ENCODE assay signal across 15 cellular contexts in genomic region chr2:5592906-5593305, GRCh38.
DNase-seq lines count a peak whose midpoint lies in the region; ATAC-seq and TF ChIP-seq lines count a peak whose summit lies in the region.
"Had no signal": no experiment of that assay in that cellular context is flagged by ENCODE, and none has a peak within 500 bp of the region (broad histone marks: within the 10 kb centered on the region; RNA-seq: fewer than 3 reads in every experiment).

No MANE protein-coding gene starts in this region.

- H3K27ac Mint-ChIP-seq in osteocyte (ENCODE audit: unreplicated experiment) = peak overlapping the region; percentile 55
- H3K27ac Mint-ChIP-seq: CD4-positive, CD25-positive, alpha-beta regulatory T cell; GM23338; H9 had no signal

- in situ Hi-C loops in astrocyte of the spinal cord (cut with HindIII; ENCODE audit: low sequenced_read_pairs) = no loop called here

- no peaks in the 10 kb centered on the region for H3K9me3 Mint-ChIP-seq in osteocyte (ENCODE audit: unreplicated experiment)
- H3K9me3 Mint-ChIP-seq: H9 had no signal

- no peaks in the 10 kb centered on the region for H3K36me3 Mint-ChIP-seq in osteocyte (ENCODE audit: unreplicated experiment)
- H3K36me3 Mint-ChIP-seq: CD4-positive, CD25-positive, alpha-beta regulatory T cell had no signal

- no peak for ATAC-seq in left cardiac atrium
- ATAC-seq: GM12878, GM23338 had no signal

- no peaks in the 10 kb centered on the region for H3K9me2 ChIP-seq in hepatocyte (replicated peaks; ENCODE audit: insufficient read depth)

- H3K27ac ChIP-seq in AG04450 (ENCODE audit: low read depth, low read length) (no peak overlapping the region), hepatocyte (peak overlapping the region; percentile 23)
- H3K27ac ChIP-seq: 22Rv1; BLaER1 treated with 17β-estradiol and CSF1 and Interleukin-3, amounts not matched to agents 10 nM and 100 nM had no signal

- 51% methylated on average over 3 of the region's 3 CpGs for WGBS in hepatocyte (ENCODE audit: low lambda C conversion rate, missing lambda C conversion rate)

- TF ChIP-seq CTCF in AG04450 (IDR thresholded peaks at IDR 0.05; ENCODE audit: low read depth, low read length) = no peak
- TF ChIP-seq CTCF in astrocyte of the spinal cord (IDR thresholded peaks at IDR 0.05; ENCODE audit: low read depth, low read length) = no peak
- no peak for TF ChIP-seq CTCF in hepatocyte (IDR thresholded peaks at IDR 0.05; ENCODE audit: poor library complexity)
- TF ChIP-seq CTCF in osteocyte (IDR thresholded peaks at IDR 0.05) = no peak

- no peak overlapping the region for H3K4me3 Mint-ChIP-seq in osteocyte (ENCODE audit: unreplicated experiment)
- H3K4me3 Mint-ChIP-seq: CD4-positive, CD25-positive, alpha-beta regulatory T cell; GM23338; H9 had no signal

- intact Hi-C loops in left cardiac atrium (cut with DNase I) = no loop called here

- H3K4me2 ChIP-seq in hepatocyte = no peak overlapping the region
- H3K4me2 ChIP-seq: GM23338 had no signal

- H3K4me1 Mint-ChIP-seq in osteocyte (ENCODE audit: unreplicated experiment) = peaks cover 33% of the 10 kb centered on the region
- H3K4me1 Mint-ChIP-seq: CD4-positive, CD25-positive, alpha-beta regulatory T cell; GM23338; H9 had no signal

- H3K27me3 ChIP-seq in AG04450 (ENCODE audit: control insufficient read depth, insufficient read depth, low read length) = peaks cover 3% of the 10 kb centered on the region
- H3K27me3 ChIP-seq in hepatocyte = no peaks in the 10 kb centered on the region
- H3K27me3 ChIP-seq: BLaER1 treated with 17β-estradiol and CSF1 and Interleukin-3, amounts not matched to agents 10 nM and 100 nM had no signal

- POLR2A ChIA-PET in AG04450 (lab: Yijun Ruan, JAX) = no interaction called here

- no peaks in the 10 kb centered on the region for H3K36me3 ChIP-seq in hepatocyte (replicated peaks; ENCODE audit: insufficient read depth, low read depth)
- H3K36me3 ChIP-seq: BLaER1 treated with 17β-estradiol and CSF1 and Interleukin-3, amounts not matched to agents 10 nM and 100 nM had no signal

- H4K20me1 ChIP-seq in hepatocyte (ENCODE audit: insufficient read depth, poor library complexity, severe bottlenecking) = no peaks in the 10 kb centered on the region
- H4K20me1 ChIP-seq: BLaER1 treated with 17β-estradiol and CSF1 and Interleukin-3, amounts not matched to agents 10 nM and 100 nM had no signal

- peaks cover 31% of the 10 kb centered on the region for H3K4me1 ChIP-seq in hepatocyte (ENCODE audit: insufficient read depth)
- H3K4me1 ChIP-seq: BLaER1 treated with 17β-estradiol and CSF1 and Interleukin-3, amounts not matched to agents 10 nM and 100 nM had no signal

- H3K27me3 Mint-ChIP-seq in osteocyte (ENCODE audit: unreplicated experiment) = peaks cover 3% of the 10 kb centered on the region
- H3K27me3 Mint-ChIP-seq: CD4-positive, CD25-positive, alpha-beta regulatory T cell had no signal

- H3K79me2 ChIP-seq in hepatocyte = no peaks in the 10 kb centered on the region

- H3K9me3 ChIP-seq in AG04450 (ENCODE audit: control insufficient read depth, insufficient read depth, low read length) = peaks cover 1% of the 10 kb centered on the region; the same call in 1 of the 2 replicates
- no peaks in the 10 kb centered on the region for H3K9me3 ChIP-seq in hepatocyte (ENCODE audit: low read depth)
- H3K9me3 ChIP-seq: BLaER1 treated with 17β-estradiol and CSF1 and Interleukin-3, amounts not matched to agents 10 nM and 100 nM had no signal

- CTCF ChIA-PET in AG04450 (lab: Charles Lee) = no interaction called here

- no peak overlapping the region for H2AFZ ChIP-seq in hepatocyte
- H2AFZ ChIP-seq: GM23338 had no signal

- no peak overlapping the region for H3K4me3 ChIP-seq in AG04450 (ENCODE audit: low read depth, low read length)
- no peak overlapping the region for H3K4me3 ChIP-seq in astrocyte of the spinal cord (ENCODE audit: low read depth, low read length)
- no peak overlapping the region for H3K4me3 ChIP-seq in hepatocyte
- H3K4me3 ChIP-seq: BLaER1 treated with 17β-estradiol and CSF1 and Interleukin-3, amounts not matched to agents 10 nM and 100 nM; GM12878; GM23338 had no signal

- peak; percentile 6 for DNase-seq in AG04450 (ENCODE audit: low read depth, low spot score)
- DNase-seq in astrocyte of the spinal cord (ENCODE audit: low read depth, low spot score) = peak; percentile 36
- DNase-seq in hepatocyte (ENCODE audit: low spot score) = no peak
- no peak for DNase-seq in osteocyte (ENCODE audit: extremely low spot score, unreplicated experiment)
- no peak for DNase-seq in GOT3 (lab: John Stamatoyannopoulos, UW)
- no peak for DNase-seq in DMS114 treated with DMSO at 0.1 percent for 48 hours (lab: John Stamatoyannopoulos, UW; ENCODE audit: unreplicated experiment)
- DNase-seq in left cardiac atrium = no peak
- no peak for DNase-seq in hepatic stellate cell (ENCODE audit: low spot score)
- DNase-seq: CD4-positive, CD25-positive, alpha-beta regulatory T cell; DMS79; H9 had no signal

Comparison
In these comparisons a context has a peak if more than half of its experiments do, and no peak if none do; other contexts are left out.
1. DNase-seq: peak in AG04450 (single experiment) and astrocyte of the spinal cord (single experiment); none in hepatocyte (single experiment), osteocyte (single experiment), GOT3 (single experiment), DMS114 treated with DMSO at 0.1 percent for 48 hours (single experiment), left cardiac atrium (single experiment) and hepatic stellate cell (single experiment).